In genomic region chr10:56319386-56319785, GRCh38 we compare ENCODE assay signal across 10 cellular contexts. TPM values are rescaled to one million over a fixed set of nuclear protein-coding genes. Genes with fewer than 3 reads are reported as not detected.
A peak's percentile ranks its signal among the peaks of the same experiment; 100 is the strongest.
DNase-seq lines count a peak whose midpoint lies in the region; ATAC-seq and TF ChIP-seq lines count a peak whose summit lies in the region.
"Had no signal": no experiment of that assay in that cellular context is flagged by ENCODE, and none has a peak within 500 bp of the region (broad histone marks: within the 10 kb centered on the region; RNA-seq: fewer than 3 reads in every experiment).

No MANE protein-coding gene starts in this region.

- peaks cover 9% of the 10 kb centered on the region for H3K27me3 Mint-ChIP-seq in Caco-2 (ENCODE audit: insufficient read depth, unreplicated experiment)

- POLR2A ChIA-PET in Caco-2 (lab: Charles Lee) = no interaction called here

- no peaks in the 10 kb centered on the region for H3K27me3 ChIP-seq in Caco-2 (replicated peaks; ENCODE audit: control insufficient read depth, insufficient read depth, low read length)
- H3K27me3 ChIP-seq: neural progenitor cell had no signal

- H3K9me3 Mint-ChIP-seq in Caco-2 (ENCODE audit: unreplicated experiment) = peaks cover 16% of the 10 kb centered on the region
- H3K9me3 Mint-ChIP-seq: neural progenitor cell had no signal

- peaks cover 6% of the 10 kb centered on the region; the same call in 1 of the 2 replicates for H3K4me1 ChIP-seq in Caco-2
- H3K4me1 ChIP-seq: neural progenitor cell had no signal

- no peaks in the 10 kb centered on the region for H3K36me3 Mint-ChIP-seq in Caco-2 (ENCODE audit: insufficient read depth, unreplicated experiment)
- H3K36me3 Mint-ChIP-seq: neural progenitor cell had no signal

- CTCF ChIA-PET in Caco-2 (lab: Charles Lee) = no interaction called here

- no peaks in the 10 kb centered on the region for H3K4me1 Mint-ChIP-seq in Caco-2 (ENCODE audit: low read depth, unreplicated experiment)
- H3K4me1 Mint-ChIP-seq: neural progenitor cell had no signal

- ATAC-seq in GM19438 (IDR thresholded peaks at IDR 0.05; ENCODE audit: low read depth, unreplicated experiment) (peak; percentile 93), HG03025 (IDR thresholded peaks at IDR 0.05; ENCODE audit: low FRiP score, unreplicated experiment) (peak; percentile 94)

- no peaks in the 10 kb centered on the region for H3K36me3 ChIP-seq in Caco-2 (ENCODE audit: control insufficient read depth, insufficient read depth, low read length)
- H3K36me3 ChIP-seq: neural progenitor cell had no signal

- DNase-seq in AG10803 (ENCODE audit: low read depth) = peak; percentile 4
- DNase-seq in NCI-H69 (lab: John Stamatoyannopoulos, UW) = peak; percentile 5
- no peak for DNase-seq in Caco-2
- DNase-seq in NCI-H345 (lab: John Stamatoyannopoulos, UW) = no peak
- no peak for DNase-seq in cerebellar cortex (ENCODE audit: low spot score)
- no peak for DNase-seq in dedifferentiated amniotic fluid mesenchymal stem cell (ENCODE audit: extremely low spot score)
- DNase-seq: AML-193 had no signal

- intact Hi-C loops in Caco-2 (cut with micrococcal nuclease; ENCODE audit: unreplicated experiment) = no loop called here

- H3K4me3 Mint-ChIP-seq in Caco-2 (ENCODE audit: unreplicated experiment) = no peak overlapping the region
- H3K4me3 Mint-ChIP-seq: neural progenitor cell had no signal

- TF ChIP-seq CTCF in AG10803 (conservative IDR thresholded peaks at IDR 0.05; ENCODE audit: low read length) = no peak
- TF ChIP-seq CTCF in Caco-2 (IDR thresholded peaks at IDR 0.05; ENCODE audit: insufficient read depth in 1 of 2, low read depth in 1 of 2, low read length in 1 of 2, severe bottlenecking in 1 of 2, unreplicated experiment in 1 of 2) = no peak

- H3K27ac Mint-ChIP-seq in Caco-2 (ENCODE audit: unreplicated experiment) = no peak overlapping the region
- H3K27ac Mint-ChIP-seq: neural progenitor cell had no signal

- H3K4me3 ChIP-seq in AG10803 (ENCODE audit: low read length) = no peak overlapping the region
- no peak overlapping the region for H3K4me3 ChIP-seq in Caco-2 (ENCODE audit: low read depth, low read length)
- H3K4me3 ChIP-seq: neural progenitor cell had no signal

- no peaks in the 10 kb centered on the region for H3K9me3 ChIP-seq in Caco-2

- BruUV-seq in Caco-2 (replicated peaks; lab: Mats Ljungman, UMichigan) = no TSS peak

RNA-seq across cellular contexts. Expression of gene ZWINT, which starts 41.7 kb away (rescaled TPM):
- total RNA-seq in Caco-2 (2022) = 168 and 181 TPM in 2 replicates

Comparison
In these comparisons a context has a peak if more than half of its experiments do, and no peak if none do; other contexts are left out.
1. DNase-seq: peak in AG10803 (single experiment) and NCI-H69 (single experiment); none in Caco-2 (0 of 2), NCI-H345 (single experiment), cerebellar cortex (single experiment) and dedifferentiated amniotic fluid mesenchymal stem cell (single experiment).